1 cellular context compared by ENCODE assay signal in genomic region chr18:7899078-7899477, GRCh38.
TF ChIP-seq lines count a peak whose summit lies in the region.

No MANE protein-coding gene starts in this region.

TF ChIP-seq in A549, 52 proteins besides CTCF, POLR2A, EP300 and RAD21 (continued from another document):
- TF ChIP-seq RNF2 (IDR thresholded peaks at IDR 0.05; ENCODE audit: borderline replicate concordance, low read depth) (no peak), FOSL2 (IDR thresholded peaks at IDR 0.05) (no peak), FOSL2 (CRISPR knock-in tag; IDR thresholded peaks at IDR 0.05) (no peak), ATOH8 (CRISPR knock-in tag; IDR thresholded peaks at IDR 0.05; ENCODE audit: low read depth) (no peak), CHD4 (IDR thresholded peaks at IDR 0.05; ENCODE audit: borderline replicate concordance) (no peak)
TF ChIP-seq in A549: peak in this region for 0.
